In the genomic region with DNA sequence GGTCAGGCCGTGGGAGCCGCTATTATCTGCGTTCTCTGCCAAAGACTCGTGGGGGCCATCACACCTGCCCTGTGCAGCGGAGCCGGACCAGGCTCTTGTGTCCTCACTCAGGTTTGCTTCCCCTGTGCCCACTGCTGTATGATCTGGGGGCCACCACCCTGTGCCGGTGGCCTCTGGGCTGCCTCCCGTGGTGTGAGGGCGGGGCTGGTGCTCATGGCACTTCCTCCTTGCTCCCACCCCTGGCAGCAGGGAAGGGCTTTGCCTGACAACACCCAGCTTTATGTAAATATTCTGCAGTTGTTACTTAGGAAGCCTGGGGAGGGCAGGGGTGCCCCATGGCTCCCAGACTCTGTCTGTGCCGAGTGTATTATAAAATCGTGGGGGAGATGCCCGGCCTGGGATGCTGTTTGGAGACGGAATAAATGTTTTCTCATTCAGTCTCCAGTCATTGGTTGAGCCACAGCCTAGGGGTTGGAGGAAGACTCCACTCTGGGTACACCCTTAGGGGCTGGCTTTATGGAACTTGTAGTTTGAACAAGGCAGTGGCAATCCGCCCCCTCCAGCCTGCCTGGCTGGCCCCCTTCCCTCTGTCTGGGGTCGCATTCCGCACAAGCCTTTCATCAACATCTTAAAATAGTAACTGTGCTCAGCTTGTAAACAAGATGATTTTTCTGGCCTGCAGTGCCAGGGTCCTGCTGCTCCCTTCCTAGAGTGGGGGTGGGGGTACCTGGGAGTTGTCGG, we compare ENCODE assay signal across 1 cellular context.
TF ChIP-seq lines count a peak whose summit lies in the region.

No MANE protein-coding gene starts in this region.

TF ChIP-seq in HepG2, 621 proteins besides CTCF, POLR2A, EP300 and RAD21 (continued from another document):
- TF ChIP-seq, protein P1, sequence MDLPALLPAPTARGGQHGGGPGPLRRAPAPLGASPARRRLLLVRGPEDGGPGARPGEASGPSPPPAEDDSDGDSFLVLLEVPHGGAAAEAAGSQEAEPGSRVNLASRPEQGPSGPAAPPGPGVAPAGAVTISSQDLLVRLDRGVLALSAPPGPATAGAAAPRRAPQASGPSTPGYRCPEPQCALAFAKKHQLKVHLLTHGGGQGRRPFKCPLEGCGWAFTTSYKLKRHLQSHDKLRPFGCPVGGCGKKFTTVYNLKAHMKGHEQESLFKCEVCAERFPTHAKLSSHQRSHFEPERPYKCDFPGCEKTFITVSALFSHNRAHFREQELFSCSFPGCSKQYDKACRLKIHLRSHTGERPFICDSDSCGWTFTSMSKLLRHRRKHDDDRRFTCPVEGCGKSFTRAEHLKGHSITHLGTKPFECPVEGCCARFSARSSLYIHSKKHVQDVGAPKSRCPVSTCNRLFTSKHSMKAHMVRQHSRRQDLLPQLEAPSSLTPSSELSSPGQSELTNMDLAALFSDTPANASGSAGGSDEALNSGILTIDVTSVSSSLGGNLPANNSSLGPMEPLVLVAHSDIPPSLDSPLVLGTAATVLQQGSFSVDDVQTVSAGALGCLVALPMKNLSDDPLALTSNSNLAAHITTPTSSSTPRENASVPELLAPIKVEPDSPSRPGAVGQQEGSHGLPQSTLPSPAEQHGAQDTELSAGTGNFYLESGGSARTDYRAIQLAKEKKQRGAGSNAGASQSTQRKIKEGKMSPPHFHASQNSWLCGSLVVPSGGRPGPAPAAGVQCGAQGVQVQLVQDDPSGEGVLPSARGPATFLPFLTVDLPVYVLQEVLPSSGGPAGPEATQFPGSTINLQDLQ (CRISPR knock-in tag; IDR thresholded peaks at IDR 0.05): no peak
- no peak for TF ChIP-seq NR2F6 (IDR thresholded peaks at IDR 0.05)
- TF ChIP-seq NR2F6 (CRISPR knock-in tag; IDR thresholded peaks at IDR 0.05): no peak
- TF ChIP-seq ZNF430 (CRISPR knock-in tag; IDR thresholded peaks at IDR 0.05): no peak
- no peak for TF ChIP-seq FLYWCH1 (CRISPR knock-in tag; IDR thresholded peaks at IDR 0.05)
- peak; percentile 28; the same call in 1 of the 2 replicates for TF ChIP-seq ZNF687 (CRISPR knock-in tag; IDR thresholded peaks at IDR 0.05)
- TF ChIP-seq ZNF562 (CRISPR knock-in tag; IDR thresholded peaks at IDR 0.05; ENCODE audit: borderline replicate concordance): no peak
